27 cellular contexts compared by ENCODE assay signal in genomic region chr1:12029720-12030339, GRCh38. TPM values are rescaled to one million over a fixed set of nuclear protein-coding genes. Genes with fewer than 3 reads are reported as not detected.
DNase-seq lines count a peak whose midpoint lies in the region; ATAC-seq, FAIRE-seq and TF ChIP-seq lines count a peak whose summit lies in the region.
"Had no signal": no experiment of that assay in that cellular context is flagged by ENCODE, and none has a peak within 500 bp of the region (broad histone marks: within the 10 kb centered on the region; RNA-seq: fewer than 3 reads in every experiment).

No MANE protein-coding gene starts in this region.

- TF ChIP-seq POLR2A in GM12891 (IDR thresholded peaks at IDR 0.05; ENCODE audit: low read depth, low read length) = no peak

- no peak for TF ChIP-seq CTCF in mucosa of descending colon (IDR thresholded peaks at IDR 0.05)

- DNase-seq in GM12891 (ENCODE audit: insufficient read length, low spot score) (no peak), NAMALWA (ENCODE audit: low spot score) (peak; percentile 50), mucosa of descending colon (no peak), NCI-H1694 (lab: John Stamatoyannopoulos, UW) (no peak)
- DNase-seq in stimulated activated naive CD8-positive, alpha-beta T cell treated with anti-CD3 and anti-CD28 coated beads, Interleukin-15, Interleukin-2, amounts not matched to agents 100 U/mL and 50 U/mL, for 24 hours = no peak
- DNase-seq: Caco-2; CD4-positive, alpha-beta memory T cell; DMS 273 treated with DMSO at 0.1 percent for 48 hours; DND-41; GOT3; HCEC 1CT; Kasumi-1; NCI-H1048; NCI-H1417 treated with DMSO at 0.1 percent for 48 hours; NCI-H187 treated with DMSO at 0.1 percent for 48 hours; NCI-H2107; NCI-H510A; SIG-M5; SK-N-SH had no signal

- intact Hi-C loops in mucosa of descending colon (cut with DNase I, micrococcal nuclease) = no loop called here

- peak; percentile 32 for ATAC-seq in mucosa of descending colon
- ATAC-seq in stimulated activated naive CD8-positive, alpha-beta T cell treated with anti-CD3 and anti-CD28 coated beads, Interleukin-15, Interleukin-2, amounts not matched to agents 100 U/mL and 50 U/mL, for 24 hours = peak; percentile 10
- ATAC-seq in HG03571 (IDR thresholded peaks at IDR 0.05; ENCODE audit: unreplicated experiment) = no peak
- ATAC-seq in HG02852 (IDR thresholded peaks at IDR 0.05; ENCODE audit: unreplicated experiment) = no peak

- no peaks in the 10 kb centered on the region for H3K4me1 ChIP-seq in mucosa of descending colon (ENCODE audit: low read depth)
- H3K4me1 ChIP-seq: Caco-2 had no signal

- peak; percentile 35 for FAIRE-seq in GM12891 (lab: Jason Lieb, UNC)
- FAIRE-seq: GM12892, GM19239, HTR-8/SVneo had no signal

- H3K4me3 ChIP-seq in mucosa of descending colon = no peak overlapping the region

- no peaks in the 10 kb centered on the region for H3K36me3 ChIP-seq in mucosa of descending colon (ENCODE audit: low read depth)

- H3K9me3 ChIP-seq in mucosa of descending colon = no peaks in the 10 kb centered on the region
- H3K9me3 ChIP-seq: Caco-2, SK-N-SH had no signal

TF ChIP-seq in GM12891, 5 proteins besides CTCF, POLR2A, EP300 and RAD21:
- no peak for TF ChIP-seq PAX5 (IDR thresholded peaks at IDR 0.05; ENCODE audit: insufficient read depth, low read length, severe bottlenecking)
- TF ChIP-seq POU2F2 (IDR thresholded peaks at IDR 0.05; ENCODE audit: low read depth, low read length) = no peak

RNA-seq across cellular contexts. Expression of gene MIIP, which starts 10.5 kb away (rescaled TPM):
- polyA plus RNA-seq in GM12891 (2012; ENCODE audit: low read depth, missing spikeins) = 43.9 TPM
- total RNA-seq in mucosa of descending colon = 10 to 100 TPM; 17.6 to 23.9 (median 22.0) TPM

RNA-seq across cellular contexts. Expression of gene TNFRSF8, which starts 33.3 kb away (rescaled TPM):
- polyA plus RNA-seq in GM12891 (2012; ENCODE audit: low read depth, missing spikeins) = 54.1 TPM
- under 1 TPM in 2 of 3 donors, not detected in 1; 0.31 to 0.51 TPM for total RNA-seq in mucosa of descending colon
- total RNA-seq: A673; Caco-2; CD4-positive, alpha-beta memory T cell; MCF 10A had no signal
- polyA plus RNA-seq: BJ; CD4-positive, alpha-beta memory T cell had no signal

RNA-seq across cellular contexts. Expression of gene MFN2, which starts 49.6 kb away (rescaled TPM):
- polyA plus RNA-seq in GM12891 (2012; ENCODE audit: low read depth, missing spikeins) = 29.8 TPM
- 100 to 1,000 TPM; 103 to 131 (median 110) TPM for total RNA-seq in mucosa of descending colon

Comparison
In these comparisons a context has a peak if more than half of its experiments do, and no peak if none do; other contexts are left out.
1. ATAC-seq: peak in mucosa of descending colon (single experiment) and stimulated activated naive CD8-positive, alpha-beta T cell treated with anti-CD3 and anti-CD28 coated beads, Interleukin-15, Interleukin-2, amounts not matched to agents 100 U/mL and 50 U/mL, for 24 hours (single experiment); none in HG03571 (single experiment) and HG02852 (single experiment).